Comparison of ENCODE assay signal across 26 cellular contexts in the genomic region with DNA sequence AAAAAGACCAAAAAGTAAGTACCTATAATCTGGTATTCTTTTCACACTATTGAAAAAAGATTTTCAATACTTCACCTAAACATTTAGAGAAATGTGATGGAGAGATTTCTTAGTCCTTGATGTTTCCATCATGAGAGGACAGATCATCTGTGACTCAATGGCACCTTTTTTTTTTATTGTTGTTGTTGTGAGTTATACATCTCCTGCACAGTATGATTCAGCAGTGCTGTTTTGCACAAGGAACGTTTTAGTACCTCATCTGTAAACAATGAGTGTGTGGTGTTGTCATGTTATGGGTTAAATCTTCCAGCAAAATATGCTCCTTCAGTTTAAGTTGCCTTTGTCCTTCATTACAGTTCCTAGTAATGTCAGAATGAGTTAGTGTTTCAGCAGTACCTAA. TPM values are rescaled to one million over a fixed set of nuclear protein-coding genes. Genes with fewer than 3 reads are reported as not detected.
A peak's percentile ranks its signal among the peaks of the same experiment; 100 is the strongest.
DNase-seq lines count a peak whose midpoint lies in the region; ATAC-seq, FAIRE-seq and TF ChIP-seq lines count a peak whose summit lies in the region.
"Had no signal": no experiment of that assay in that cellular context is flagged by ENCODE, and none has a peak within 500 bp of the region (broad histone marks: within the 10 kb centered on the region; RNA-seq: fewer than 3 reads in every experiment).

No MANE protein-coding gene starts in this region.

- TF ChIP-seq POLR2A in endothelial cell of umbilical vein (IDR thresholded peaks at IDR 0.05; ENCODE audit: low read depth, low read length) = no peak

- peaks cover 5% of the 10 kb centered on the region for H3K36me3 ChIP-seq in OCI-LY7 (ENCODE audit: insufficient read depth, low read length)
- H3K36me3 ChIP-seq in endothelial cell of umbilical vein (ENCODE audit: control insufficient read depth in 2 of 2, extremely low read depth in 1 of 2, insufficient read depth in 2 of 2, low read length in 2 of 2) = no peaks in the 10 kb centered on the region
- H3K36me3 ChIP-seq in skeletal muscle satellite cell (ENCODE audit: insufficient read depth, low read length) = no peaks in the 10 kb centered on the region
- H3K36me3 ChIP-seq: transverse colon had no signal

- no peak for FAIRE-seq in endothelial cell of umbilical vein (lab: Jason Lieb, UNC)
- FAIRE-seq: GM12891, HepG2, islet of Langerhans, RCC 7860 had no signal

- peak overlapping the region; percentile 93; the same call in 1 of the 2 replicates for H3K4me2 ChIP-seq in OCI-LY7 (ENCODE audit: low read length)
- no peak overlapping the region for H3K4me2 ChIP-seq in endothelial cell of umbilical vein (ENCODE audit: insufficient read depth, low read length)
- peak overlapping the region; percentile 24 for H3K4me2 ChIP-seq in skeletal muscle satellite cell (ENCODE audit: low read length)

- intact Hi-C loops in OCI-LY7 (cut with micrococcal nuclease; ENCODE audit: unreplicated experiment) (no loop called here), endothelial cell of umbilical vein (cut with micrococcal nuclease) (no loop called here)

- H3K79me2 ChIP-seq in OCI-LY7 (ENCODE audit: insufficient read depth, low read depth, low read length) = peaks cover 17% of the 10 kb centered on the region; the same call in 1 of the 2 replicates
- H3K79me2 ChIP-seq in endothelial cell of umbilical vein (ENCODE audit: control insufficient read depth, insufficient read depth, low read length) = peaks cover 20% of the 10 kb centered on the region

- no peak for DNase-seq in activated CD4-positive, CD25-positive, alpha-beta regulatory T cell treated with anti-CD3 and anti-CD28 coated beads, Interleukin-2, amount 50 U/mL, for 72 hours
- no peak for DNase-seq in OCI-LY7 (ENCODE audit: low spot score)
- peak; percentile 33 for DNase-seq in endothelial cell of umbilical vein (ENCODE audit: low read depth, low spot score)
- no peak for DNase-seq in stimulated activated CD4-positive, alpha-beta T cell treated with anti-CD3 and anti-CD28 coated beads, Interleukin-4, amount 100 ng/mL, for 24 hours
- no peak for DNase-seq in left lobe of liver (ENCODE audit: low spot score)
- no peak for DNase-seq in D341Med (ENCODE audit: low spot score)
- DNase-seq: 8988T; activated CD4-positive, alpha-beta T cell treated with anti-CD3 and anti-CD28 coated beads for 1 hour; activated effector memory CD4-positive, alpha-beta T cell treated with Interleukin-2 at 50 U/mL for 16 hours; DMS 273 treated with DMSO at 0.1 percent for 48 hours; effector memory CD8-positive, alpha-beta T cell; lower lobe of right lung; NCI-H187 treated with DMSO at 0.1 percent for 48 hours; NCI-H345; stimulated activated CD4-positive, alpha-beta T cell treated with anti-CD3 and anti-CD28 coated beads, Interleukin-2, amount 100 ng/mL, for 24 hours; stimulated activated naive CD8-positive, alpha-beta T cell treated with anti-CD3 and anti-CD28 coated beads, Interleukin-15, amount 100 ng/mL, for 72 hours; T-helper 9 cell; transverse colon had no signal

- H3K4me1 ChIP-seq in OCI-LY7 (ENCODE audit: insufficient read depth, low read length, poor library complexity, severe bottlenecking) (peaks cover 18% of the 10 kb centered on the region), endothelial cell of umbilical vein (ENCODE audit: control insufficient read depth, extremely low read depth, insufficient read depth, low read length) (peaks cover 12% of the 10 kb centered on the region), skeletal muscle satellite cell (ENCODE audit: control insufficient read depth, insufficient read depth, low read length) (peaks cover 27% of the 10 kb centered on the region)

- H3K9me1 ChIP-seq in endothelial cell of umbilical vein (replicated peaks; ENCODE audit: control insufficient read depth, extremely low read depth, insufficient read depth, low read length) = no peaks in the 10 kb centered on the region

- TF ChIP-seq CTCF in OCI-LY7 (conservative IDR thresholded peaks at IDR 0.05; ENCODE audit: low read length) (no peak), endothelial cell of umbilical vein (IDR thresholded peaks at IDR 0.05; ENCODE audit: extremely low read depth in 1 of 2, insufficient read depth in 1 of 2, low read depth in 1 of 2, low read length in 2 of 2) (no peak)

- H3K4me3 ChIP-seq in OCI-LY7 (ENCODE audit: low read depth, low read length, poor library complexity, severe bottlenecking) (no peak overlapping the region), endothelial cell of umbilical vein (replicated peaks in 1 of 3; ENCODE audit: insufficient read depth in 1 of 3, low read depth in 1 of 3, low read length in 3 of 3) (no peak overlapping the region), skeletal muscle satellite cell (ENCODE audit: low read length) (no peak overlapping the region)
- H3K4me3 ChIP-seq: BLaER1 treated with 17β-estradiol and CSF1 and Interleukin-3, amounts not matched to agents 10 nM and 100 nM; lower lobe of right lung; transverse colon had no signal

- no peaks in the 10 kb centered on the region for H3K9me3 ChIP-seq in OCI-LY7 (ENCODE audit: low read length)
- H3K9me3 ChIP-seq in endothelial cell of umbilical vein (replicated peaks; ENCODE audit: control insufficient read depth, insufficient read depth, low read length) = no peaks in the 10 kb centered on the region
- H3K9me3 ChIP-seq in skeletal muscle satellite cell (replicated peaks; ENCODE audit: low read length) = no peaks in the 10 kb centered on the region
- H3K9me3 ChIP-seq: lower lobe of right lung, transverse colon had no signal

- no peaks in the 10 kb centered on the region for H4K20me1 ChIP-seq in OCI-LY7 (ENCODE audit: insufficient read depth, low read length)
- H4K20me1 ChIP-seq in endothelial cell of umbilical vein (replicated peaks; ENCODE audit: control insufficient read depth, extremely low read depth, insufficient read depth, low read length) = no peaks in the 10 kb centered on the region
- H4K20me1 ChIP-seq: BLaER1 treated with 17β-estradiol and CSF1 and Interleukin-3, amounts not matched to agents 10 nM and 100 nM had no signal

- dilution Hi-C loops in endothelial cell of umbilical vein (cut with MboI; ENCODE audit: extremely low pct_ligation_motif_present, low sequenced_read_pairs) = no loop called here

- H2AFZ ChIP-seq in OCI-LY7 (ENCODE audit: low read length) = no peak overlapping the region
- H2AFZ ChIP-seq in endothelial cell of umbilical vein (ENCODE audit: low read depth, low read length) = no peak overlapping the region

- no peaks in the 10 kb centered on the region for H3K27me3 ChIP-seq in endothelial cell of umbilical vein (ENCODE audit: control insufficient read depth in 2 of 2, insufficient read depth in 2 of 2, low read length in 2 of 2)
- no peaks in the 10 kb centered on the region for H3K27me3 ChIP-seq in skeletal muscle satellite cell (ENCODE audit: control insufficient read depth, insufficient read depth, low read length)
- H3K27me3 ChIP-seq: BLaER1 treated with 17β-estradiol and CSF1 and Interleukin-3, amounts not matched to agents 10 nM and 100 nM; transverse colon had no signal

- POLR2A ChIA-PET in OCI-LY7 (lab: Charles Lee) = no interaction called here
- POLR2A ChIA-PET in endothelial cell of umbilical vein (lab: Charles Lee) = no interaction called here

- BruUV-seq in OCI-LY7 (replicated peaks; lab: Mats Ljungman, UMichigan) (no TSS peak), endothelial cell of umbilical vein (replicated peaks; lab: Mats Ljungman, UMichigan) (no TSS peak)

- H3K27ac ChIP-seq in OCI-LY7 (ENCODE audit: low read depth, low read length, poor library complexity, severe bottlenecking) (no peak overlapping the region), endothelial cell of umbilical vein (ENCODE audit: insufficient read depth, low read depth, low read length) (no peak overlapping the region)
- H3K27ac ChIP-seq: BLaER1 treated with 17β-estradiol and CSF1 and Interleukin-3, amounts not matched to agents 10 nM and 100 nM; lower lobe of right lung; transverse colon had no signal

- H3K9ac ChIP-seq in endothelial cell of umbilical vein (replicated peaks; ENCODE audit: extremely low read depth, insufficient read depth, low read length) (no peak overlapping the region), skeletal muscle satellite cell (ENCODE audit: low read depth, low read length) (no peak overlapping the region)
- H3K9ac ChIP-seq: BLaER1 treated with 17β-estradiol and CSF1 and Interleukin-3, amounts not matched to agents 10 nM and 100 nM had no signal

- peak; percentile 5 to 22 for ATAC-seq in activated CD4-positive, CD25-positive, alpha-beta regulatory T cell treated with anti-CD3 and anti-CD28 coated beads, Interleukin-2, amount 50 U/mL, for 24 hours
- no peak for ATAC-seq in left lobe of liver
- ATAC-seq: effector memory CD8-positive, alpha-beta T cell; HCT116; HepG2; lower lobe of right lung; stimulated activated naive CD8-positive, alpha-beta T cell treated with anti-CD3 and anti-CD28 coated beads, Interleukin-15, amount 100 ng/mL, for 72 hours had no signal

- no peaks in the 10 kb centered on the region for H3K9me2 ChIP-seq in OCI-LY7 (ENCODE audit: insufficient read depth, low read length)

- CTCF ChIA-PET in OCI-LY7 (lab: Charles Lee; ENCODE audit: unreplicated experiment) = no interaction called here
- CTCF ChIA-PET in endothelial cell of umbilical vein (lab: Charles Lee) = no interaction called here

RNA-seq across cellular contexts. Expression of gene KIAA1328, which starts 2.2 kb away (rescaled TPM):
- 3.0 and 4.4 TPM in 2 replicates for total RNA-seq in OCI-LY7 (2014; rRNA removed; shearing (Covaris generic))
- 5.8 and 8.0 TPM in 2 replicates for total RNA-seq in OCI-LY7 (2022)
- 6.3 and 6.5 TPM in 2 replicates for total RNA-seq in endothelial cell of umbilical vein
- 2.0 and 2.7 TPM in 2 replicates for polyA plus RNA-seq in endothelial cell of umbilical vein
- polyA plus RNA-seq in endothelial cell of umbilical vein (2011; cell fraction: cytosol; rRNA removed) = 2.7 and 2.9 TPM in 2 replicates
- 10.5 and 12.3 TPM in 2 replicates for polyA plus RNA-seq in endothelial cell of umbilical vein (2011; cell fraction: nucleus; rRNA removed)
- 3.6 and 3.8 TPM in 2 replicates for polyA plus RNA-seq in endothelial cell of umbilical vein (2012)
- polyA minus RNA-seq in endothelial cell of umbilical vein = 8.3 and 9.3 TPM in 2 replicates
- polyA minus RNA-seq in endothelial cell of umbilical vein (2011; cell fraction: cytosol; rRNA and poly(A)+ RNA removed) = 7.7 TPM
- polyA minus RNA-seq in endothelial cell of umbilical vein (2011; cell fraction: nucleus; rRNA and poly(A)+ RNA removed) = 23.5 and 32.6 TPM in 2 replicates
- total RNA-seq in skeletal muscle satellite cell (2012; rRNA removed) = 7.1 and 7.2 TPM in 2 replicates
- total RNA-seq in left lobe of liver = 1.9 TPM

RNA-seq across cellular contexts. Expression of gene TPGS2, which starts 2.3 kb away (rescaled TPM):
- total RNA-seq in OCI-LY7 (2014; rRNA removed; shearing (Covaris generic)) = 35.7 and 44.8 TPM in 2 replicates
- total RNA-seq in OCI-LY7 (2022) = 55.1 and 65.5 TPM in 2 replicates
- total RNA-seq in endothelial cell of umbilical vein = 148 and 150 TPM in 2 replicates
- 232 and 279 TPM in 2 replicates for polyA plus RNA-seq in endothelial cell of umbilical vein
- 269 and 313 TPM in 2 replicates for polyA plus RNA-seq in endothelial cell of umbilical vein (2011; cell fraction: cytosol; rRNA removed)
- 108 and 113 TPM in 2 replicates for polyA plus RNA-seq in endothelial cell of umbilical vein (2011; cell fraction: nucleus; rRNA removed)
- polyA plus RNA-seq in endothelial cell of umbilical vein (2012) = 178 and 199 TPM in 2 replicates
- 294 and 298 TPM in 2 replicates for polyA minus RNA-seq in endothelial cell of umbilical vein
- polyA minus RNA-seq in endothelial cell of umbilical vein (2011; cell fraction: cytosol; rRNA and poly(A)+ RNA removed) = 120 TPM
- 79.9 and 111 TPM in 2 replicates for polyA minus RNA-seq in endothelial cell of umbilical vein (2011; cell fraction: nucleus; rRNA and poly(A)+ RNA removed)
- 109 and 115 TPM in 2 replicates for total RNA-seq in skeletal muscle satellite cell (2012; rRNA removed)
- total RNA-seq in left lobe of liver = 15.2 TPM
